ENCODE assay signal across 26 cellular contexts in genomic region chr6:28856617-28857000, GRCh38.
"Had no signal": no experiment of that assay in that cellular context is flagged by ENCODE, and none has a peak within 500 bp of the region (broad histone marks: within the 10 kb centered on the region; RNA-seq: fewer than 3 reads in every experiment).

No MANE protein-coding gene starts in this region.

- H3K4me1 Mint-ChIP-seq: activated naive CD8-positive, alpha-beta T cell treated with anti-CD3 and anti-CD28 coated beads, Interleukin-2, amount 50 U/mL, for 24 hours; brain; stimulated activated effector memory CD8-positive, alpha-beta T cell treated with anti-CD3 and anti-CD28 coated beads, Interleukin-12 subunit alpha, Interleukin-12 subunit beta, amount 100 ng/mL, for 72 hours had no signal

- ATAC-seq: activated CD8-positive, alpha-beta T cell treated with anti-CD3 and anti-CD28 coated beads for 36 hours; activated naive CD8-positive, alpha-beta T cell treated with anti-CD3 and anti-CD28 coated beads, Interleukin-2, amount 50 U/mL, for 24 hours; left cardiac atrium; natural killer cell; right lobe of liver; stimulated activated effector memory CD8-positive, alpha-beta T cell treated with anti-CD3 and anti-CD28 coated beads, Interleukin-12 subunit alpha, Interleukin-12 subunit beta, amount 100 ng/mL, for 72 hours had no signal

- H3K9me3 ChIP-seq: right lobe of liver, upper lobe of left lung had no signal

- DNase-seq: activated CD4-positive, alpha-beta T cell treated with anti-CD3 and anti-CD28 coated beads, Interleukin-2, amount 10 ng/mL, durations not matched to agents 24 days and 14 days; activated CD8-positive, alpha-beta T cell treated with anti-CD3 and anti-CD28 coated beads for 36 hours; activated naive CD4-positive, alpha-beta T cell treated with anti-CD3 and anti-CD28 coated beads, Interleukin-2, amount 10 ng/mL, durations not matched to agents 7 days and 5 days; activated naive CD8-positive, alpha-beta T cell treated with anti-CD3 and anti-CD28 coated beads, Interleukin-2, amount 50 U/mL, for 24 hours; activated T-cell treated with anti-CD3 and anti-CD28 coated beads, Interleukin-2, amount 50 U/mL, for 24 hours; anterior cingulate cortex; caudate nucleus; dorsolateral prefrontal cortex; foreskin fibroblast; glutamatergic neuron; hippocampal formation; left cardiac atrium; mesendoderm; natural killer cell; right lobe of liver; small intestine; stimulated activated CD4-positive, alpha-beta T cell treated with anti-CD3 and anti-CD28 coated beads, Interleukin-4, amount 100 ng/mL, for 24 hours; T-helper 2 cell; upper lobe of left lung had no signal

- H3K4me3 Mint-ChIP-seq: activated CD4-positive, alpha-beta T cell treated with anti-CD3 and anti-CD28 coated beads, Interleukin-2, amount 10 ng/mL, durations not matched to agents 24 days and 14 days; activated CD8-positive, alpha-beta T cell treated with anti-CD3 and anti-CD28 coated beads for 36 hours; activated naive CD4-positive, alpha-beta T cell treated with anti-CD3 and anti-CD28 coated beads, Interleukin-2, amount 10 ng/mL, durations not matched to agents 7 days and 5 days; activated naive CD8-positive, alpha-beta T cell treated with anti-CD3 and anti-CD28 coated beads, Interleukin-2, amount 50 U/mL, for 24 hours; activated T-cell treated with anti-CD3 and anti-CD28 coated beads, Interleukin-2, amount 50 U/mL, for 24 hours; brain; natural killer cell; stimulated activated effector memory CD8-positive, alpha-beta T cell treated with anti-CD3 and anti-CD28 coated beads, Interleukin-12 subunit alpha, Interleukin-12 subunit beta, amount 100 ng/mL, for 72 hours had no signal

- H3K27ac ChIP-seq: dorsolateral prefrontal cortex, epithelial cell of prostate, parathyroid adenoma, right lobe of liver, thoracic aorta, upper lobe of left lung had no signal

- H3K9me3 Mint-ChIP-seq: activated CD8-positive, alpha-beta T cell treated with anti-CD3 and anti-CD28 coated beads for 36 hours; activated T-cell treated with anti-CD3 and anti-CD28 coated beads, Interleukin-2, amount 50 U/mL, for 24 hours had no signal

- H3K27ac Mint-ChIP-seq: activated CD4-positive, alpha-beta T cell treated with anti-CD3 and anti-CD28 coated beads, Interleukin-2, amount 10 ng/mL, durations not matched to agents 24 days and 14 days; activated CD8-positive, alpha-beta T cell treated with anti-CD3 and anti-CD28 coated beads for 36 hours; activated naive CD4-positive, alpha-beta T cell treated with anti-CD3 and anti-CD28 coated beads, Interleukin-2, amount 10 ng/mL, durations not matched to agents 7 days and 5 days; activated naive CD8-positive, alpha-beta T cell treated with anti-CD3 and anti-CD28 coated beads, Interleukin-2, amount 50 U/mL, for 24 hours; activated T-cell treated with anti-CD3 and anti-CD28 coated beads, Interleukin-2, amount 50 U/mL, for 24 hours; activated T-helper 2 cell treated with anti-CD3 and anti-CD28 coated beads, Interferon-gamma antibody, Interleukin-2, Interleukin-4, amounts not matched to agents 10 μg/mL and 5 μg/mL and 100 μg/mL, durations not matched to agents 14 hours and 24 hours and 36 hours; brain; natural killer cell; stimulated activated effector memory CD8-positive, alpha-beta T cell treated with anti-CD3 and anti-CD28 coated beads, Interleukin-12 subunit alpha, Interleukin-12 subunit beta, amount 100 ng/mL, for 72 hours had no signal

- H3K9ac ChIP-seq: parathyroid adenoma had no signal

- H3K36me3 Mint-ChIP-seq: brain had no signal

- H3K27me3 Mint-ChIP-seq: activated CD8-positive, alpha-beta T cell treated with anti-CD3 and anti-CD28 coated beads for 36 hours had no signal

- H3K4me1 ChIP-seq: parathyroid adenoma, right lobe of liver, upper lobe of left lung had no signal

- H2AFZ ChIP-seq: parathyroid adenoma had no signal

- H3K79me2 ChIP-seq: parathyroid adenoma had no signal

- H3K4me3 ChIP-seq: dorsolateral prefrontal cortex, right lobe of liver, thoracic aorta, upper lobe of left lung had no signal

- H3K27me3 ChIP-seq: dorsolateral prefrontal cortex, right lobe of liver, upper lobe of left lung had no signal

- FAIRE-seq: islet of Langerhans, small intestine had no signal

- H3K36me3 ChIP-seq: right lobe of liver, thoracic aorta, upper lobe of left lung had no signal
